19 cellular contexts compared by ENCODE assay signal in the genomic region with DNA sequence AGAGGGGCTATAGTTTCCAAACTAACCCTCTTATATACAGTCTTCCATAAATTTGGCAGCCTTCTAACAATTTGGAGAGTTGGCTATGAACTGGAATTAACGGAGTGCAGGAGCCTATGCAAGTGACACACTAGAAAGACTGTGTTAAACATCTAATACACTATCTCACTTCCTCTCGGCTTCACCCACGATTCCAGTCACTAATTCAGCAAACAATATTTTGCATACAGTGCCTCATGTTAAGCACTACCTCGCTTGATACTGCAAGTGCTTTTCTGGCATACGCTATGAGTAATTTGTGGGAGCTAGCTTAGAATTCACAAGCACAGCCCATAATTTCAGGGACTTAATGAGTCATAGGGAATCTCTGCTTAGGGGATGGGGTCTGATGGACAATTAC.
DNase-seq lines count a peak whose midpoint lies in the region; ATAC-seq and TF ChIP-seq lines count a peak whose summit lies in the region.
"Had no signal": no experiment of that assay in that cellular context is flagged by ENCODE, and none has a peak within 500 bp of the region (broad histone marks: within the 10 kb centered on the region; RNA-seq: fewer than 3 reads in every experiment).

No MANE protein-coding gene starts in this region.

- no peak for DNase-seq in activated B cell treated with CpG ODN at 0.5 μM for 24 hours
- DNase-seq in T-helper 2 cell, result no peak
- no peak for DNase-seq in CD1c-positive myeloid dendritic cell (ENCODE audit: extremely low spot score)
- no peak for DNase-seq in medulla oblongata (ENCODE audit: extremely low spot score)
- DNase-seq in GM03348 (ENCODE audit: low spot score), result no peak
- DNase-seq: activated naive CD8-positive, alpha-beta T cell treated with anti-CD3 and anti-CD28 coated beads, Interleukin-2, amount 10 ng/mL, durations not matched to agents 7 days and 5 days; AML-193; DMS79; esophagus squamous epithelium; HCEC 1CT; left ventricle myocardium superior; retina; stimulated activated CD4-positive, alpha-beta T cell treated with anti-CD3 and anti-CD28 coated beads, Interleukin-4, amount 100 ng/mL, for 1 hour; stimulated activated naive CD4-positive, alpha-beta T cell treated with Interleukin-2 at 50 U/mL for 16 hours had no signal

- CTCF ChIA-PET in activated B cell treated with CpG ODN at 0.5 μM for 24 hours (lab: Charles Lee), result no interaction called here

- intact Hi-C loops in activated B cell treated with CpG ODN at 0.5 μM for 24 hours (cut with micrococcal nuclease), result loop anchor here (2.0 kb wide), 2 partner anchors 16 to 20 kb away; no protein-coding TSS in a partner anchor

- no peak for TF ChIP-seq CTCF in activated B cell treated with CpG ODN at 0.5 μM for 24 hours (IDR thresholded peaks at IDR 0.05)

- H3K4me3 Mint-ChIP-seq in activated B cell treated with CpG ODN at 0.5 μM for 24 hours, result no peak overlapping the region
- H3K4me3 Mint-ChIP-seq: activated naive CD8-positive, alpha-beta T cell treated with anti-CD3 and anti-CD28 coated beads, Interleukin-2, amount 10 ng/mL, durations not matched to agents 7 days and 5 days; nephron; WTC11 had no signal

- H3K27ac Mint-ChIP-seq in activated B cell treated with CpG ODN at 0.5 μM for 24 hours, result no peak overlapping the region
- H3K27ac Mint-ChIP-seq: activated naive CD8-positive, alpha-beta T cell treated with anti-CD3 and anti-CD28 coated beads, Interleukin-2, amount 10 ng/mL, durations not matched to agents 7 days and 5 days; nephron; WTC11 had no signal

- no peaks in the 10 kb centered on the region for H3K27me3 Mint-ChIP-seq in activated B cell treated with CpG ODN at 0.5 μM for 24 hours
- H3K27me3 Mint-ChIP-seq: activated naive CD8-positive, alpha-beta T cell treated with anti-CD3 and anti-CD28 coated beads, Interleukin-2, amount 10 ng/mL, durations not matched to agents 7 days and 5 days had no signal

- POLR2A ChIA-PET in activated B cell treated with CpG ODN at 0.5 μM for 24 hours (lab: Charles Lee), result interaction anchor here (0.8 to 1.2 kb wide), 3 partner anchors 25 to 100 kb away, joined by 3 to 4 read pairs (median 3); no protein-coding TSS in a partner anchor

- peaks cover 27% of the 10 kb centered on the region for H3K4me1 Mint-ChIP-seq in activated B cell treated with CpG ODN at 0.5 μM for 24 hours
- H3K4me1 Mint-ChIP-seq: activated naive CD8-positive, alpha-beta T cell treated with anti-CD3 and anti-CD28 coated beads, Interleukin-2, amount 10 ng/mL, durations not matched to agents 7 days and 5 days; nephron had no signal

- H3K9me3 Mint-ChIP-seq in activated B cell treated with CpG ODN at 0.5 μM for 24 hours, result peaks cover 7% of the 10 kb centered on the region
- H3K9me3 Mint-ChIP-seq: nephron had no signal

- H3K36me3 Mint-ChIP-seq in activated B cell treated with CpG ODN at 0.5 μM for 24 hours (ENCODE audit: low read depth), result peaks cover 3% of the 10 kb centered on the region
- H3K36me3 Mint-ChIP-seq: WTC11 had no signal

- ATAC-seq in GM18520 (IDR thresholded peaks at IDR 0.05; ENCODE audit: unreplicated experiment) (peak; percentile 73), GM21447 (IDR thresholded peaks at IDR 0.05; ENCODE audit: unreplicated experiment) (peak; percentile 47), HG02981 (IDR thresholded peaks at IDR 0.05; ENCODE audit: unreplicated experiment) (peak; percentile 87), activated B cell treated with CpG ODN at 0.5 μM for 24 hours (ENCODE audit: low read depth) (peak; percentile 91)
- ATAC-seq: left ventricle myocardium superior, WTC11 had no signal
